27 cellular contexts compared by ENCODE assay signal in the genomic region with DNA sequence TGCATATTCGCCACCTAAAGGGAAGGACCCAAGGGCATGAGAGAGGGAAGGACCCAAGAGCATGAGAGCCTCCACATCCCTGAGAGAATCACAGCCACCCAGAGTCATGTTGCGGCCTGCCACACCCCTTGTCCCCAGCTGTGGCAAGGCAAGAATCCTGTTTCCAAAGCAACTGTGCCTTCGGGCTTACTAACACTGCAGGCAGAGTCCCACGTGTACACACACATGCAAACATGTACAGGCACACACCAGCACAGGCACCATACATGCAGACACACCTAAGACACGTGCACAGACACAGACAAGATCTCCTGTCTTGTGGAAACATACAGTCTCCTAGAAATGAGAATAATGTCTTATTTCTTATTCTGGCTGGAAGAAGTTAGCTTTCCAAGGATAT.
"Had no signal": no experiment of that assay in that cellular context is flagged by ENCODE, and none has a peak within 500 bp of the region (broad histone marks: within the 10 kb centered on the region; RNA-seq: fewer than 3 reads in every experiment).

No MANE protein-coding gene starts in this region.

- DNase-seq: activated CD4-positive, alpha-beta T cell treated with anti-CD3 and anti-CD28 coated beads for 36 hours; activated CD4-positive, CD25-positive, alpha-beta regulatory T cell; activated CD8-positive, alpha-beta memory T cell treated with anti-CD3 and anti-CD28 coated beads, Interleukin-2, amount 10 ng/mL, durations not matched to agents 7 days and 5 days; activated CD8-positive, alpha-beta T cell treated with anti-CD3 and anti-CD28 coated beads, Interleukin-2, amount 10 ng/mL, durations not matched to agents 7 days and 5 days; activated naive CD4-positive, alpha-beta T cell treated with anti-CD3 and anti-CD28 coated beads for 36 hours; activated naive CD8-positive, alpha-beta T cell treated with anti-CD3 and anti-CD28 coated beads for 36 hours; activated T-cell treated with anti-CD3 and anti-CD28 coated beads, Interleukin-2, amount 50 U/mL, for 72 hours; aorta; dorsolateral prefrontal cortex; effector memory CD4-positive, alpha-beta T cell; foreskin melanocyte; heart right ventricle; naive thymus-derived CD4-positive, alpha-beta T cell; occipital lobe; small intestine; stimulated activated CD4-positive, alpha-beta T cell treated with anti-CD3 and anti-CD28 coated beads, Interleukin-4, amount 100 ng/mL, for 24 hours; trophoblast cell; uterus had no signal

- H3K9me3 Mint-ChIP-seq: activated naive CD4-positive, alpha-beta T cell treated with anti-CD3 and anti-CD28 coated beads for 36 hours; activated naive CD8-positive, alpha-beta T cell treated with anti-CD3 and anti-CD28 coated beads for 36 hours; activated T-cell treated with anti-CD3 and anti-CD28 coated beads, Interleukin-2, amount 50 U/mL, for 72 hours; brain; mesothelial cell of epicardium; naive thymus-derived CD4-positive, alpha-beta T cell; neural crest cell; stimulated activated effector memory CD8-positive, alpha-beta T cell treated with anti-CD3 and anti-CD28 coated beads, Interleukin-12 subunit alpha, Interleukin-12 subunit beta, amount 100 ng/mL, for 72 hours; stimulated activated naive CD8-positive, alpha-beta T cell treated with anti-CD3 and anti-CD28 coated beads, Interleukin-15, Interleukin-2, amounts not matched to agents 100 ng/mL and 50 ng/mL, for 24 hours had no signal

- H3K27ac ChIP-seq: adrenal gland, coronary artery, dorsolateral prefrontal cortex, esophagus muscularis mucosa, heart right ventricle, thoracic aorta, uterus had no signal

- H3K36me3 ChIP-seq: adrenal gland, esophagus muscularis mucosa, heart right ventricle, thoracic aorta, uterus had no signal

- H3K4me1 ChIP-seq: uterus had no signal

- H3K4me3 Mint-ChIP-seq: activated CD4-positive, alpha-beta T cell treated with anti-CD3 and anti-CD28 coated beads for 36 hours; activated CD8-positive, alpha-beta memory T cell treated with anti-CD3 and anti-CD28 coated beads, Interleukin-2, amount 10 ng/mL, durations not matched to agents 7 days and 5 days; activated CD8-positive, alpha-beta T cell treated with anti-CD3 and anti-CD28 coated beads, Interleukin-2, amount 10 ng/mL, durations not matched to agents 7 days and 5 days; activated naive CD4-positive, alpha-beta T cell treated with anti-CD3 and anti-CD28 coated beads for 36 hours; activated naive CD8-positive, alpha-beta T cell treated with anti-CD3 and anti-CD28 coated beads for 36 hours; activated T-cell treated with anti-CD3 and anti-CD28 coated beads, Interleukin-2, amount 50 U/mL, for 72 hours; brain; mesothelial cell of epicardium; naive thymus-derived CD4-positive, alpha-beta T cell; neural crest cell; stimulated activated effector memory CD8-positive, alpha-beta T cell treated with anti-CD3 and anti-CD28 coated beads, Interleukin-12 subunit alpha, Interleukin-12 subunit beta, amount 100 ng/mL, for 72 hours; stimulated activated naive CD8-positive, alpha-beta T cell treated with anti-CD3 and anti-CD28 coated beads, Interleukin-15, Interleukin-2, amounts not matched to agents 100 ng/mL and 50 ng/mL, for 24 hours had no signal

- H3K9me3 ChIP-seq: adrenal gland, esophagus muscularis mucosa, heart right ventricle, thoracic aorta, uterus had no signal

- H3K36me3 Mint-ChIP-seq: activated CD8-positive, alpha-beta memory T cell treated with anti-CD3 and anti-CD28 coated beads, Interleukin-2, amount 10 ng/mL, durations not matched to agents 7 days and 5 days; activated naive CD8-positive, alpha-beta T cell treated with anti-CD3 and anti-CD28 coated beads for 36 hours; brain; mesothelial cell of epicardium; naive thymus-derived CD4-positive, alpha-beta T cell; stimulated activated effector memory CD8-positive, alpha-beta T cell treated with anti-CD3 and anti-CD28 coated beads, Interleukin-12 subunit alpha, Interleukin-12 subunit beta, amount 100 ng/mL, for 72 hours had no signal

- H3K27me3 Mint-ChIP-seq: activated CD4-positive, alpha-beta T cell treated with anti-CD3 and anti-CD28 coated beads for 36 hours; brain had no signal

- H3K4me1 Mint-ChIP-seq: activated CD4-positive, alpha-beta T cell treated with anti-CD3 and anti-CD28 coated beads for 36 hours; activated CD8-positive, alpha-beta memory T cell treated with anti-CD3 and anti-CD28 coated beads, Interleukin-2, amount 10 ng/mL, durations not matched to agents 7 days and 5 days; activated naive CD8-positive, alpha-beta T cell treated with anti-CD3 and anti-CD28 coated beads for 36 hours; naive thymus-derived CD4-positive, alpha-beta T cell; neural crest cell; stimulated activated effector memory CD8-positive, alpha-beta T cell treated with anti-CD3 and anti-CD28 coated beads, Interleukin-12 subunit alpha, Interleukin-12 subunit beta, amount 100 ng/mL, for 72 hours had no signal

- H3K27ac Mint-ChIP-seq: activated CD4-positive, alpha-beta T cell treated with anti-CD3 and anti-CD28 coated beads for 36 hours; activated CD8-positive, alpha-beta memory T cell treated with anti-CD3 and anti-CD28 coated beads, Interleukin-2, amount 10 ng/mL, durations not matched to agents 7 days and 5 days; activated CD8-positive, alpha-beta T cell treated with anti-CD3 and anti-CD28 coated beads, Interleukin-2, amount 10 ng/mL, durations not matched to agents 7 days and 5 days; activated naive CD4-positive, alpha-beta T cell treated with anti-CD3 and anti-CD28 coated beads for 36 hours; activated naive CD8-positive, alpha-beta T cell treated with anti-CD3 and anti-CD28 coated beads for 36 hours; activated T-cell treated with anti-CD3 and anti-CD28 coated beads, Interleukin-2, amount 50 U/mL, for 72 hours; brain; mesothelial cell of epicardium; naive thymus-derived CD4-positive, alpha-beta T cell; stimulated activated effector memory CD8-positive, alpha-beta T cell treated with anti-CD3 and anti-CD28 coated beads, Interleukin-12 subunit alpha, Interleukin-12 subunit beta, amount 100 ng/mL, for 72 hours; stimulated activated naive CD8-positive, alpha-beta T cell treated with anti-CD3 and anti-CD28 coated beads, Interleukin-15, Interleukin-2, amounts not matched to agents 100 ng/mL and 50 ng/mL, for 24 hours had no signal

- FAIRE-seq: small intestine had no signal

- H3K4me3 ChIP-seq: adrenal gland, coronary artery, dorsolateral prefrontal cortex, esophagus muscularis mucosa, heart right ventricle, thoracic aorta, uterus had no signal
